In genomic region chr7:142384508-142384922, GRCh38 we compare ENCODE assay signal across 9 cellular contexts.
DNase-seq lines count a peak whose midpoint lies in the region; ATAC-seq, FAIRE-seq and TF ChIP-seq lines count a peak whose summit lies in the region.
"Had no signal": no experiment of that assay in that cellular context is flagged by ENCODE, and none has a peak within 500 bp of the region (broad histone marks: within the 10 kb centered on the region; RNA-seq: fewer than 3 reads in every experiment).

No MANE protein-coding gene starts in this region.

- H3K27me3 ChIP-seq in keratinocyte (ENCODE audit: control insufficient read depth, extremely low read depth, insufficient read depth, low read length): no peaks in the 10 kb centered on the region

- CTCF ChIA-PET in GM10248 (lab: Yijun Ruan, JAX): interaction anchor here (0.8 to 4.2 kb wide), 11 partner anchors 8 to 98 kb away, joined by 3 to 23 read pairs (median 9); no protein-coding TSS in a partner anchor

- dilution Hi-C loops in keratinocyte (cut with MboI; ENCODE audit: extremely low pct_ligation_motif_present, low sequenced_read_pairs): no loop called here

- H3K27ac ChIP-seq in keratinocyte (ENCODE audit: control insufficient read depth, insufficient read depth, low read length): peak overlapping the region; percentile 76

- ATAC-seq in HG03432 (IDR thresholded peaks at IDR 0.05; ENCODE audit: unreplicated experiment) (peak; percentile 65), GM18858 (IDR thresholded peaks at IDR 0.05; ENCODE audit: unreplicated experiment) (no peak)

- no peaks in the 10 kb centered on the region for H4K20me1 ChIP-seq in keratinocyte (ENCODE audit: control insufficient read depth, extremely low read depth, insufficient read depth, low read length)

- no peaks in the 10 kb centered on the region for H3K79me2 ChIP-seq in keratinocyte (ENCODE audit: control insufficient read depth, insufficient read depth, low read length)

- peak overlapping the region; percentile 42 for H3K9ac ChIP-seq in keratinocyte (ENCODE audit: control insufficient read depth, extremely low read depth, insufficient read depth, low read length)

- peak overlapping the region; percentile 51 for H3K4me2 ChIP-seq in keratinocyte (ENCODE audit: control insufficient read depth, extremely low read depth, insufficient read depth, low read depth, low read length)

- H3K4me1 ChIP-seq in keratinocyte (ENCODE audit: control insufficient read depth, extremely low read depth, insufficient read depth, low read length): peaks cover 17% of the 10 kb centered on the region

- peak overlapping the region; percentile 84 for H2AFZ ChIP-seq in keratinocyte (ENCODE audit: control insufficient read depth, low read length)

- peaks cover 12% of the 10 kb centered on the region for H3K27me3 Mint-ChIP-seq in glutamatergic neuron (ENCODE audit: unreplicated experiment)

- H3K9me3 ChIP-seq in keratinocyte (ENCODE audit: control insufficient read depth, low read depth, low read length): no peaks in the 10 kb centered on the region

- TF ChIP-seq CTCF in keratinocyte (optimal IDR thresholded peaks at IDR 0.05 in 1 of 3, IDR thresholded peaks at IDR 0.05 in 1 of 3, conservative IDR thresholded peaks at IDR 0.05 in 1 of 3; ENCODE audit: extremely low read depth in 1 of 3, insufficient read depth in 2 of 3, low read length in 3 of 3) (no peak), GM10248 (IDR thresholded peaks at IDR 0.05; ENCODE audit: control extremely low read depth, extremely low read depth, low read depth, missing control alignments) (no peak), glutamatergic neuron (IDR thresholded peaks at IDR 0.05; ENCODE audit: partially characterized antibody, unreplicated experiment) (no peak)

- no peak overlapping the region for H3K4me3 ChIP-seq in keratinocyte (ENCODE audit: control insufficient read depth in 2 of 3, extremely low read depth in 1 of 3, insufficient read depth in 2 of 3, low read depth in 1 of 3, low read length in 3 of 3)

- POLR2A ChIA-PET in GM10248 (lab: Yijun Ruan, JAX): no interaction called here

- H3K36me3 Mint-ChIP-seq in glutamatergic neuron (ENCODE audit: unreplicated experiment): peaks cover 5% of the 10 kb centered on the region

- DNase-seq in CMK (ENCODE audit: low read depth) (peak; percentile 20), keratinocyte (ENCODE audit: low read depth, low spot score) (peak; percentile 44), NCI-H2171 treated with DMSO at 0.1 percent for 48 hours (lab: John Stamatoyannopoulos, UW) (no peak), GM10248 (ENCODE audit: extremely low spot score) (no peak), glutamatergic neuron (no peak)
- DNase-seq in activated CD4-positive, alpha-beta T cell treated with anti-CD3 and anti-CD28 coated beads, Interleukin-2, amount 50 U/mL, for 48 hours: peak; percentile 45 to 59

- H3K27ac Mint-ChIP-seq in glutamatergic neuron (ENCODE audit: unreplicated experiment): no peak overlapping the region

- H3K4me3 Mint-ChIP-seq in glutamatergic neuron (ENCODE audit: unreplicated experiment): no peak overlapping the region

- FAIRE-seq in keratinocyte (lab: Jason Lieb, UNC): peak; percentile 58
- FAIRE-seq: colon had no signal

- H3K36me3 ChIP-seq in keratinocyte (ENCODE audit: control insufficient read depth in 2 of 2, extremely low read depth in 1 of 2, insufficient read depth in 2 of 2, low read length in 2 of 2): no peaks in the 10 kb centered on the region

- H3K9me3 Mint-ChIP-seq in glutamatergic neuron (ENCODE audit: unreplicated experiment): peaks cover 12% of the 10 kb centered on the region

- no peaks in the 10 kb centered on the region for H3K9me1 ChIP-seq in keratinocyte (ENCODE audit: control insufficient read depth, extremely low read depth, insufficient read depth, low read length)

- H3K4me1 Mint-ChIP-seq in glutamatergic neuron (ENCODE audit: low read depth, unreplicated experiment): peaks cover 49% of the 10 kb centered on the region

Comparison
In these comparisons a context has a peak if more than half of its experiments do, and no peak if none do; other contexts are left out.
1. DNase-seq: peak in CMK (single experiment), activated CD4-positive, alpha-beta T cell treated with anti-CD3 and anti-CD28 coated beads, Interleukin-2, amount 50 U/mL, for 48 hours (2 of 2) and keratinocyte (single experiment); none in NCI-H2171 treated with DMSO at 0.1 percent for 48 hours (single experiment), GM10248 (single experiment) and glutamatergic neuron (single experiment).